In genomic region chr3:125129512-125129962, GRCh38 we compare ENCODE assay signal across 8 cellular contexts.
DNase-seq lines count a peak whose midpoint lies in the region; ATAC-seq and TF ChIP-seq lines count a peak whose summit lies in the region.

No MANE protein-coding gene starts in this region.

- no peak overlapping the region for H3K9ac ChIP-seq in PC-3 (ENCODE audit: low read length)

- WGBS in psoas muscle, 3 donors: 31 to 36% (median 34%) methylated on average over 10 of the region's 10 CpGs

- H2AFZ ChIP-seq in PC-3 (ENCODE audit: low read length): no peak overlapping the region; the same call in 1 of the 2 replicates

- intact Hi-C loops in PC-3 (cut with micrococcal nuclease) (no loop called here), psoas muscle (cut with DNase I) (no loop called here)

- no TSS peak for BruUV-seq in PC-3 (replicated peaks; lab: Mats Ljungman, UMichigan)

- no peaks in the 10 kb centered on the region for H3K9me2 ChIP-seq in PC-3 (replicated peaks; ENCODE audit: low read length)

- POLR2A ChIA-PET in HEK293 (lab: Yijun Ruan, JAX) (no interaction called here), PC-3 (lab: Charles Lee; ENCODE audit: unreplicated experiment) (no interaction called here)

- DNase-seq in PC-3: peak; percentile 79
- DNase-seq in fibroblast of gingiva (ENCODE audit: low read depth): peak; percentile 98
- DNase-seq in psoas muscle: peak; percentile 82 to 90
- DNase-seq in 8988T: no peak

- no peaks in the 10 kb centered on the region for H3K4me1 ChIP-seq in HEK293 (ENCODE audit: control insufficient read depth, insufficient read depth, low read length)
- peaks cover 17% of the 10 kb centered on the region for H3K4me1 ChIP-seq in PC-3 (ENCODE audit: insufficient read depth, low read length)
- peaks cover 13% of the 10 kb centered on the region for H3K4me1 ChIP-seq in psoas muscle

- CTCF ChIA-PET in HEK293 (lab: Yijun Ruan, JAX): interaction anchor here (1.0 kb wide), 1 partner anchor 76 kb away, joined by 4 read pairs; no protein-coding TSS in a partner anchor
- CTCF ChIA-PET in PC-3 (lab: Charles Lee): no interaction called here

- TF ChIP-seq CTCF in HEK293 (tag by site-specific recombination; IDR thresholded peaks at IDR 0.05) (no peak), PC-3 (conservative IDR thresholded peaks at IDR 0.05; ENCODE audit: low read depth, low read length) (no peak), psoas muscle (IDR thresholded peaks at IDR 0.05) (no peak)

- ATAC-seq in PC-3 (peak; percentile 92), psoas muscle (peak; percentile 95 to 98 (median 96)), GM19395 (IDR thresholded peaks at IDR 0.05; ENCODE audit: unreplicated experiment) (no peak), GM21381 (IDR thresholded peaks at IDR 0.05; ENCODE audit: unreplicated experiment) (no peak), GM18907 (IDR thresholded peaks at IDR 0.05; ENCODE audit: unreplicated experiment) (no peak)

- H3K4me3 ChIP-seq in HEK293 (ENCODE audit: low read depth, low read length): no peak overlapping the region
- no peak overlapping the region for H3K4me3 ChIP-seq in PC-3 (ENCODE audit: low read length)
- no peak overlapping the region for H3K4me3 ChIP-seq in psoas muscle

- H3K27me3 ChIP-seq in PC-3 (ENCODE audit: low read length) (no peaks in the 10 kb centered on the region), psoas muscle (ENCODE audit: insufficient read depth in 3 of 3, low read length in 2 of 3) (no peaks in the 10 kb centered on the region)

- H3K36me3 ChIP-seq in HEK293 (ENCODE audit: control insufficient read depth in 2 of 2, insufficient read depth in 1 of 2, low read length in 2 of 2) (no peaks in the 10 kb centered on the region), PC-3 (ENCODE audit: low read depth, low read length) (no peaks in the 10 kb centered on the region), psoas muscle (ENCODE audit: insufficient read depth in 1 of 2, low read depth in 1 of 2) (no peaks in the 10 kb centered on the region)

- peak overlapping the region; percentile 43 for H3K4me2 ChIP-seq in PC-3 (ENCODE audit: low read length)

- H3K79me2 ChIP-seq in PC-3 (ENCODE audit: low read length): no peaks in the 10 kb centered on the region

- H3F3A ChIP-seq in PC-3 (ENCODE audit: low read length, unreplicated experiment): no peaks in the 10 kb centered on the region

- H3K9me3 ChIP-seq in HEK293 (ENCODE audit: control insufficient read depth, insufficient read depth, low read depth, low read length): no peaks in the 10 kb centered on the region
- H3K9me3 ChIP-seq in PC-3 (ENCODE audit: low read length): no peaks in the 10 kb centered on the region
- H3K9me3 ChIP-seq in psoas muscle: no peaks in the 10 kb centered on the region

- no peak overlapping the region for H3K27ac ChIP-seq in HEK293 (ENCODE audit: extremely low read depth, low read depth, low read length)
- H3K27ac ChIP-seq in PC-3 (ENCODE audit: low read length): peak overlapping the region; percentile 60
- H3K27ac ChIP-seq in psoas muscle: peak overlapping the region; percentile 48

- H4K20me1 ChIP-seq in PC-3 (ENCODE audit: low read length): no peaks in the 10 kb centered on the region

TF ChIP-seq in HEK293, 187 proteins besides CTCF, POLR2A, EP300 and RAD21:
- TF ChIP-seq PRDM10 (tag by site-specific recombination; IDR thresholded peaks at IDR 0.05) (peak; percentile 72), ZNF274 (IDR thresholded peaks at IDR 0.05; ENCODE audit: low read length) (no peak), ZNF274 (tag by site-specific recombination; IDR thresholded peaks at IDR 0.05; ENCODE audit: borderline replicate concordance) (no peak), ZNF792 (tag by site-specific recombination; IDR thresholded peaks at IDR 0.05) (no peak)

Comparison
In these comparisons a context has a peak if more than half of its experiments do, and no peak if none do; other contexts are left out.
1. ATAC-seq: peak in PC-3 (single experiment) and psoas muscle (4 of 4); none in GM19395 (single experiment), GM21381 (single experiment) and GM18907 (single experiment).